In genomic region chr9:128901822-128902221, GRCh38 we compare ENCODE assay signal across 10 cellular contexts. TPM values are rescaled to one million over a fixed set of nuclear protein-coding genes. Genes with fewer than 3 reads are reported as not detected.
DNase-seq lines count a peak whose midpoint lies in the region; ATAC-seq and TF ChIP-seq lines count a peak whose summit lies in the region.
"Had no signal": no experiment of that assay in that cellular context is flagged by ENCODE, and none has a peak within 500 bp of the region (broad histone marks: within the 10 kb centered on the region; RNA-seq: fewer than 3 reads in every experiment).

No MANE protein-coding gene starts in this region.

- H3K9me3 ChIP-seq in Peyer's patch (no peaks in the 10 kb centered on the region), gastroesophageal sphincter (no peaks in the 10 kb centered on the region), tibial nerve (no peaks in the 10 kb centered on the region)

- TF ChIP-seq CTCF in Peyer's patch (IDR thresholded peaks at IDR 0.05) (no peak), gastroesophageal sphincter (IDR thresholded peaks at IDR 0.05) (no peak), tibial nerve (IDR thresholded peaks at IDR 0.05) (no peak), foreskin fibroblast (IDR thresholded peaks at IDR 0.05; ENCODE audit: low read depth, low read length) (no peak)

- H3K36me3 ChIP-seq in Peyer's patch (peaks cover 0 to 11% (median 0%) of the 10 kb centered on the region in 3 donors), gastroesophageal sphincter (peaks cover 0 to 47% of the 10 kb centered on the region in 2 donors), tibial nerve (peaks cover 0 to 30% (median 0%) of the 10 kb centered on the region in 3 donors)

- peaks cover 4 to 29% (median 15%) of the 10 kb centered on the region in 4 donors for H3K4me1 ChIP-seq in Peyer's patch
- peaks cover 0 to 50% (median 5%) of the 10 kb centered on the region in 3 donors for H3K4me1 ChIP-seq in gastroesophageal sphincter
- peaks cover 0 to 45% (median 19%) of the 10 kb centered on the region in 4 donors for H3K4me1 ChIP-seq in tibial nerve

- peak overlapping the region; percentile 79 to 89 (median 84) for H3K27ac ChIP-seq in Peyer's patch
- peak overlapping the region in 3 of 4 donors; percentile 56 to 68 (median 59) for H3K27ac ChIP-seq in gastroesophageal sphincter
- peak overlapping the region in 3 of 4 donors; percentile 26 to 76 (median 76) for H3K27ac ChIP-seq in tibial nerve

- CTCF ChIA-PET in activated CD8-positive, alpha-beta memory T cell treated with anti-CD3 and anti-CD28 coated beads, Interleukin-2, amount 10 ng/mL, durations not matched to agents 7 days and 5 days (lab: Charles Lee): interaction anchor here (0.6 to 2.2 kb wide), 7 partner anchors 14 to 42 kb away, joined by 3 to 7 read pairs (median 3); partner anchors contain the start of genes KYAT1 and LRRC8A

- H3K4me1 Mint-ChIP-seq in activated CD8-positive, alpha-beta memory T cell treated with anti-CD3 and anti-CD28 coated beads, Interleukin-2, amount 10 ng/mL, durations not matched to agents 7 days and 5 days: peaks cover 72% of the 10 kb centered on the region
- H3K4me1 Mint-ChIP-seq: nephron had no signal

- peak overlapping the region; percentile 30 for H3K4me3 Mint-ChIP-seq in activated CD8-positive, alpha-beta memory T cell treated with anti-CD3 and anti-CD28 coated beads, Interleukin-2, amount 10 ng/mL, durations not matched to agents 7 days and 5 days
- H3K4me3 Mint-ChIP-seq: HFFc6, nephron had no signal

- peak; percentile 45 for DNase-seq in activated CD8-positive, alpha-beta memory T cell treated with anti-CD3 and anti-CD28 coated beads, Interleukin-2, amount 10 ng/mL, durations not matched to agents 7 days and 5 days
- DNase-seq in activated CD8-positive, alpha-beta memory T cell treated with anti-CD3 and anti-CD28 coated beads, Interleukin-2, amount 50 U/mL, for 48 hours: no peak
- DNase-seq in Peyer's patch (no peak), tibial nerve (ENCODE audit: low spot score in 2 of 2) (no peak), amygdala (lab: John Stamatoyannopoulos, UW) (no peak), inferior parietal cortex (ENCODE audit: extremely low spot score) (no peak), foreskin fibroblast (no peak)
- DNase-seq: HFFc6 had no signal

- peak; percentile 25 for ATAC-seq in activated CD8-positive, alpha-beta memory T cell treated with anti-CD3 and anti-CD28 coated beads, Interleukin-2, amount 10 ng/mL, durations not matched to agents 7 days and 5 days
- no peak for ATAC-seq in gastroesophageal sphincter

- no CpG with 5 or more reads among the region's 5 CpGs for WGBS in gastroesophageal sphincter (ENCODE audit: low coverage in 1 of 2), 2 donors
- WGBS in tibial nerve, 2 donors: 81 to 94% methylated on average over 2 to 5 of the region's 5 CpGs

- TF ChIP-seq POLR2A in Peyer's patch (IDR thresholded peaks at IDR 0.05) (no peak), gastroesophageal sphincter (IDR thresholded peaks at IDR 0.05) (no peak), tibial nerve (IDR thresholded peaks at IDR 0.05) (no peak)

- H3K9me3 Mint-ChIP-seq in activated CD8-positive, alpha-beta memory T cell treated with anti-CD3 and anti-CD28 coated beads, Interleukin-2, amount 10 ng/mL, durations not matched to agents 7 days and 5 days (ENCODE audit: low read depth): no peaks in the 10 kb centered on the region
- H3K9me3 Mint-ChIP-seq: HFFc6, nephron had no signal

- no peaks in the 10 kb centered on the region for H3K27me3 Mint-ChIP-seq in activated CD8-positive, alpha-beta memory T cell treated with anti-CD3 and anti-CD28 coated beads, Interleukin-2, amount 10 ng/mL, durations not matched to agents 7 days and 5 days

- peaks cover 14% of the 10 kb centered on the region for H3K36me3 Mint-ChIP-seq in activated CD8-positive, alpha-beta memory T cell treated with anti-CD3 and anti-CD28 coated beads, Interleukin-2, amount 10 ng/mL, durations not matched to agents 7 days and 5 days

- H3K27me3 ChIP-seq in Peyer's patch: no peaks in the 10 kb centered on the region
- H3K27me3 ChIP-seq in gastroesophageal sphincter: no peaks in the 10 kb centered on the region
- H3K27me3 ChIP-seq in tibial nerve: no peaks in the 10 kb centered on the region

- H3K27ac Mint-ChIP-seq in activated CD8-positive, alpha-beta memory T cell treated with anti-CD3 and anti-CD28 coated beads, Interleukin-2, amount 10 ng/mL, durations not matched to agents 7 days and 5 days: peak overlapping the region; percentile 97
- H3K27ac Mint-ChIP-seq: nephron had no signal

- no peak for TF ChIP-seq EP300 in gastroesophageal sphincter (IDR thresholded peaks at IDR 0.05)
- no peak for TF ChIP-seq EP300 in tibial nerve (IDR thresholded peaks at IDR 0.05)

- no peak overlapping the region for H3K4me3 ChIP-seq in Peyer's patch
- no peak overlapping the region for H3K4me3 ChIP-seq in gastroesophageal sphincter
- no peak overlapping the region for H3K4me3 ChIP-seq in tibial nerve
- no peak overlapping the region for H3K4me3 ChIP-seq in foreskin fibroblast (ENCODE audit: low read depth in 1 of 2, low read length in 2 of 2)

RNA-seq across cellular contexts. Expression of gene PHYHD1, which starts 19.0 kb away (rescaled TPM):
- under 1 TPM; 0.47 to 0.63 TPM for total RNA-seq in activated CD8-positive, alpha-beta memory T cell treated with anti-CD3 and anti-CD28 coated beads, Interleukin-2, amount 10 ng/mL, durations not matched to agents 7 days and 5 days
- total RNA-seq in Peyer's patch (10 to 100 TPM in 1 of 4 donors, 1 to 10 TPM in 2, not detected in 1; 4.4 to 23.9 (median 7.5) TPM), gastroesophageal sphincter (10 to 100 TPM in 3 of 4 donors, 1 to 10 TPM in 1; 9.6 to 27.1 (median 25.4) TPM), tibial nerve (10 to 100 TPM; 37.8 to 55.3 (median 45.8) TPM)

RNA-seq across cellular contexts. Expression of gene LRRC8A, which starts 19.9 kb away (rescaled TPM):
- 10 to 100 TPM; 25.6 to 26.7 TPM for total RNA-seq in activated CD8-positive, alpha-beta memory T cell treated with anti-CD3 and anti-CD28 coated beads, Interleukin-2, amount 10 ng/mL, durations not matched to agents 7 days and 5 days
- total RNA-seq in Peyer's patch: 10 to 100 TPM; 20.0 to 39.2 (median 27.0) TPM
- 10 to 100 TPM; 38.1 to 95.1 (median 49.9) TPM for total RNA-seq in gastroesophageal sphincter
- 10 to 100 TPM; 65.1 to 94.7 (median 81.1) TPM for total RNA-seq in tibial nerve

RNA-seq across cellular contexts. Expression of gene KYAT1, which starts 20.1 kb away (rescaled TPM):
- total RNA-seq in activated CD8-positive, alpha-beta memory T cell treated with anti-CD3 and anti-CD28 coated beads, Interleukin-2, amount 10 ng/mL, durations not matched to agents 7 days and 5 days: 10 to 100 TPM; 12.7 to 20.6 TPM
- total RNA-seq in Peyer's patch: 10 to 100 TPM in 1 of 4 donors, 1 to 10 TPM in 3; 4.6 to 14.9 (median 8.7) TPM
- total RNA-seq in gastroesophageal sphincter: 1 to 10 TPM; 3.4 to 7.9 (median 4.8) TPM
- 1 to 10 TPM; 7.4 to 9.0 (median 8.6) TPM for total RNA-seq in tibial nerve

RNA-seq across cellular contexts. Expression of gene DOLK, which starts 45.6 kb away (rescaled TPM):
- 10 to 100 TPM in 1 of 2 experiments, 1 to 10 TPM in 1; 7.7 to 11.1 TPM for total RNA-seq in activated CD8-positive, alpha-beta memory T cell treated with anti-CD3 and anti-CD28 coated beads, Interleukin-2, amount 10 ng/mL, durations not matched to agents 7 days and 5 days
- 10 to 100 TPM in 2 of 4 donors, 1 to 10 TPM in 2; 4.1 to 12.3 (median 10.6) TPM for total RNA-seq in Peyer's patch
- 10 to 100 TPM in 3 of 4 donors, 1 to 10 TPM in 1; 9.8 to 17.1 (median 13.0) TPM for total RNA-seq in gastroesophageal sphincter
- total RNA-seq in tibial nerve: 10 to 100 TPM in 3 of 4 donors, 1 to 10 TPM in 1; 9.4 to 13.1 (median 12.3) TPM

RNA-seq across cellular contexts. Expression of gene NUP188, which starts 45.7 kb away (rescaled TPM):
- 100 to 1,000 TPM in 1 of 2 experiments, 10 to 100 TPM in 1; 88.0 to 108 TPM for total RNA-seq in activated CD8-positive, alpha-beta memory T cell treated with anti-CD3 and anti-CD28 coated beads, Interleukin-2, amount 10 ng/mL, durations not matched to agents 7 days and 5 days
- 100 to 1,000 TPM in 1 of 4 donors, 10 to 100 TPM in 3; 28.2 to 101 (median 47.9) TPM for total RNA-seq in Peyer's patch
- 10 to 100 TPM; 18.6 to 32.7 (median 29.1) TPM for total RNA-seq in gastroesophageal sphincter
- total RNA-seq in tibial nerve: 10 to 100 TPM; 22.9 to 76.5 (median 43.5) TPM
